Comparison of ENCODE assay signal across 8 cellular contexts in the genomic region with DNA sequence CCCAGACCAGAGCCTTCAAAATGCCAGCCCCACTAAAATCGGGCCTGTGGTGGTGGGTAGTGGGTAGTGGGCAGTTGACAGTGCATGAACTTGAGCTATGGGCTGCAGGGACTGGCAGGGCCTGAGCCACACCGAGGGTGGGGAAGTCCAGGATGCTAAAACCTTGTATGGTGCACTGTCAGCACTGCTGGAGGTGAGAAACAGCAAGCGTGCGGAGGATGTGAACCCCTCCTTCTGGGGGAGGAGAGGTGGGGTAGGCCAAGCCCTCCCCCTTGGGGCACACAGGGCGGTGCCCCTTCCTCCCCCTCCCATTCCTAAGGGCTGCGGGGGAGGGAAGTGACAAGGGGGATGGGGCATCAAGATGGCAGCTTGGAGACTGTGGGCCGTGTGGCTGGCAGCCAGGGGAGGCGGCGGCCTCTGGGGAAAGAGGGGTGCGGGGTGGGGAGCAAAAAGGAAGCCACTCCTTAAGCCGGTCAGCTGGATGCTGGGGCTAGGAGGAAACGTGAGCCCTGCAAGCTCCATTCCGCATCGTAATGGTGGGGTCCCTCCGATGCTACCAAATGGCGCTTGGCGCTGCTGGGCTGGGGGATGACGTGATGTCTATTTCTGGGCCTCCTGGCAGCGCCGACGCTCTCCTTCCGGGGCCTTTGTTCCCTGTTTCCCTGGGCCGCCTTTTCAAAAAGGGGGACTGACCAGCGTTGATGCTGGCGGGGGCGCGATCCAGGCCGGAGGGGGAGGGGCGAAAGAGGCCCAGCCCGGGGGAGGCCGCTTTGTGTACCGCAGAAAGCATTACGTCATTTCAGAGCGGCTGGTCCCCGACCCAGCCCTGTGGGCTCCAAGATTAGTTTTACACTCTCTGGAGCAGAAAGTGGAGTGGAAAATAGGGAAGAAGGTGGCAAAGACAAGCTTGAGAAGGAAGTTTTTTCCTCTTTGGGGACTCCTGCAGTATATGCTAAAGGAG. TPM values are rescaled to one million over a fixed set of nuclear protein-coding genes. Genes with fewer than 3 reads are reported as not detected.
DNase-seq lines count a peak whose midpoint lies in the region; ATAC-seq, FAIRE-seq and TF ChIP-seq lines count a peak whose summit lies in the region.

No MANE protein-coding gene starts in this region.

- H3K4me1 ChIP-seq in Loucy (ENCODE audit: insufficient read depth, low read length, poor library complexity, severe bottlenecking) (peaks cover 13% of the 10 kb centered on the region), aorta (ENCODE audit: control insufficient read depth in 1 of 2, insufficient read depth in 2 of 2, low read length in 2 of 2) (no peaks in the 10 kb centered on the region)

- H3K9ac ChIP-seq in Loucy (ENCODE audit: low read depth, low read length, poor library complexity, severe bottlenecking): no peak overlapping the region

- H3K9me3 ChIP-seq in Loucy (ENCODE audit: insufficient read depth, low read depth, low read length) (no peaks in the 10 kb centered on the region), aorta (ENCODE audit: control insufficient read depth, low read length) (no peaks in the 10 kb centered on the region)

- intact Hi-C loops in left cardiac atrium (cut with DNase I): loop anchor here in 1 of 2 donors (2.0 kb wide), 1 partner anchor 51 kb away; a partner anchor contains a TSS
- intact Hi-C loops in aorta (cut with DNase I): loop anchor here in 1 of 2 donors (5.0 kb wide), 3 partner anchors 32 to 72 kb away; a partner anchor contains a TSS

- TF ChIP-seq CTCF in Loucy (conservative IDR thresholded peaks at IDR 0.05; ENCODE audit: low read length): no peak

- H3K27me3 ChIP-seq in Loucy (ENCODE audit: insufficient read depth, low read length, poor library complexity, severe bottlenecking) (no peaks in the 10 kb centered on the region), aorta (ENCODE audit: control insufficient read depth in 1 of 2, insufficient read depth in 2 of 2, low read length in 1 of 2) (no peaks in the 10 kb centered on the region)

- H2AFZ ChIP-seq in Loucy (ENCODE audit: low read length): 0 out of 2 replicates have a peak overlapping the region, but pooled peaks have one; percentile 44

- no peaks in the 10 kb centered on the region; the same call in 1 of the 2 replicates for H3F3A ChIP-seq in Loucy (ENCODE audit: low read depth)

- no peak overlapping the region for H3K4me2 ChIP-seq in Loucy (ENCODE audit: low read depth, low read length, poor library complexity, severe bottlenecking)

- peaks cover 25% of the 10 kb centered on the region for H3K79me2 ChIP-seq in Loucy (ENCODE audit: insufficient read depth, low read length)

- H3K27ac ChIP-seq in adipose tissue (ENCODE audit: low read depth, low read length): peak overlapping the region; percentile 2
- H3K27ac ChIP-seq in aorta (ENCODE audit: low read depth in 1 of 2, low read length in 2 of 2): peak overlapping the region; percentile 37 to 74

- TF ChIP-seq POLR2A in GM12892 (IDR thresholded peaks at IDR 0.05; ENCODE audit: low read depth, low read length): peak; percentile 68; the same call in 1 of the 2 replicates

- peak; percentile 58 for FAIRE-seq in GM12892 (lab: Jason Lieb, UNC)

- ATAC-seq in left cardiac atrium (peak; percentile 56 to 81), aorta (ENCODE audit: low FRiP score) (peak; percentile 78), HG02973 (IDR thresholded peaks at IDR 0.05; ENCODE audit: unreplicated experiment) (no peak)

- 1 to 3% (median 2%) methylated on average over 34 to 35 of the region's 35 CpGs for WGBS in adipose tissue, 3 donors
- 1% methylated on average over 35 of the region's 35 CpGs for WGBS in aorta, 2 donors

- H3K4me3 ChIP-seq in Loucy (ENCODE audit: low read length, poor library complexity, severe bottlenecking) (no peak overlapping the region), aorta (ENCODE audit: low read length in 2 of 2) (peak overlapping the region; percentile 10 to 30)

- DNase-seq in GM12892 (ENCODE audit: insufficient read length) (peak; percentile 55), SK-N-DZ (ENCODE audit: low spot score) (peak; percentile 88), left cardiac atrium (peak; percentile 90), pons (ENCODE audit: low spot score) (peak; percentile 93), aorta (peak; percentile 94 to 96)

- peaks cover 4% of the 10 kb centered on the region for H4K20me1 ChIP-seq in Loucy (ENCODE audit: insufficient read depth, low read length, poor library complexity, severe bottlenecking)

- H3K36me3 ChIP-seq in Loucy (ENCODE audit: insufficient read depth, low read length) (no peaks in the 10 kb centered on the region), aorta (ENCODE audit: control insufficient read depth in 1 of 2, insufficient read depth in 2 of 2, low read length in 1 of 2) (no peaks in the 10 kb centered on the region)

- H3K9me2 ChIP-seq in Loucy (replicated peaks; ENCODE audit: low read depth, low read length): no peaks in the 10 kb centered on the region

RNA-seq across cellular contexts. Expression of a gene that starts 0.8 kb away (rescaled TPM):
- polyA plus RNA-seq in GM12892 (2012; ENCODE audit: missing spikeins): 11.8 TPM
- polyA plus RNA-seq in SK-N-DZ (2014; cell fraction: cytosol; rRNA removed): 92.1 and 102 TPM in 2 replicates
- 34.6 and 40.4 TPM in 2 replicates for polyA plus RNA-seq in SK-N-DZ (2014; cell fraction: nucleus; rRNA removed)
- 1 to 10 TPM; 1.6 to 3.6 (median 2.0) TPM for polyA plus RNA-seq in adipose tissue
- total RNA-seq in left cardiac atrium: 10 to 100 TPM in 1 of 2 donors, 1 to 10 TPM in 1; 9.9 to 16.5 TPM
- total RNA-seq in aorta: 10 to 100 TPM; 42.8 to 49.5 TPM
- 10 to 100 TPM; 12.1 to 23.6 TPM for polyA plus RNA-seq in aorta

RNA-seq across cellular contexts. Expression of a gene that starts 3.1 kb away (rescaled TPM):
- polyA plus RNA-seq in GM12892 (2012; ENCODE audit: missing spikeins): 28.2 TPM
- 14.5 and 18.2 TPM in 2 replicates for polyA plus RNA-seq in SK-N-DZ (2014; cell fraction: cytosol; rRNA removed)
- polyA plus RNA-seq in SK-N-DZ (2014; cell fraction: nucleus; rRNA removed): 56.5 and 85.9 TPM in 2 replicates
- polyA plus RNA-seq in adipose tissue: 10 to 100 TPM in 2 of 3 donors, 1 to 10 TPM in 1; 9.7 to 27.4 (median 15.2) TPM
- total RNA-seq in left cardiac atrium: 10 to 100 TPM; 22.2 to 28.4 TPM
- 10 to 100 TPM; 65.4 to 81.9 TPM for total RNA-seq in aorta
- polyA plus RNA-seq in aorta: 10 to 100 TPM in 1 of 2 donors, 1 to 10 TPM in 1; 6.4 to 43.4 TPM

RNA-seq across cellular contexts. Expression of a gene that starts 51.0 kb away (rescaled TPM):
- 19.8 TPM for polyA plus RNA-seq in GM12892 (2012; ENCODE audit: missing spikeins)
- polyA plus RNA-seq in SK-N-DZ (2014; cell fraction: cytosol; rRNA removed): 17.5 and 27.2 TPM in 2 replicates
- polyA plus RNA-seq in SK-N-DZ (2014; cell fraction: nucleus; rRNA removed): 15.0 and 20.5 TPM in 2 replicates
- polyA plus RNA-seq in adipose tissue (10 to 100 TPM in 2 of 3 donors, 1 to 10 TPM in 1; 4.4 to 16.5 (median 13.8) TPM), aorta (10 to 100 TPM; 16.4 to 19.0 TPM)
- total RNA-seq in left cardiac atrium (10 to 100 TPM; 23.1 to 26.1 TPM), aorta (10 to 100 TPM; 49.6 to 49.9 TPM)
